Comparison of ENCODE assay signal across 28 cellular contexts in genomic region chr7:131149840-131150239, GRCh38.
"Had no signal": no experiment of that assay in that cellular context is flagged by ENCODE, and none has a peak within 500 bp of the region (broad histone marks: within the 10 kb centered on the region; RNA-seq: fewer than 3 reads in every experiment).

No MANE protein-coding gene starts in this region.

- H3K4me3 Mint-ChIP-seq: activated CD4-positive, alpha-beta T cell treated with anti-CD3 and anti-CD28 coated beads, Interleukin-2, amount 10 ng/mL, durations not matched to agents 7 days and 5 days; activated CD8-positive, alpha-beta T cell treated with anti-CD3 and anti-CD28 coated beads, Interleukin-2, amount 10 ng/mL, durations not matched to agents 7 days and 5 days; activated T-cell treated with anti-CD3 and anti-CD28 coated beads, Interleukin-2, amount 50 U/mL, for 24 hours; brain had no signal

- H3K27ac Mint-ChIP-seq: activated CD4-positive, alpha-beta T cell treated with anti-CD3 and anti-CD28 coated beads, Interleukin-2, amount 10 ng/mL, durations not matched to agents 7 days and 5 days; activated CD8-positive, alpha-beta T cell treated with anti-CD3 and anti-CD28 coated beads, Interleukin-2, amount 10 ng/mL, durations not matched to agents 7 days and 5 days; activated naive CD4-positive, alpha-beta T cell treated with anti-CD3 and anti-CD28 coated beads, Interleukin-2, amount 50 U/mL, for 72 hours; activated T-cell treated with anti-CD3 and anti-CD28 coated beads, Interleukin-2, amount 50 U/mL, for 24 hours; activated T-helper 2 cell treated with anti-CD3 and anti-CD28 coated beads, Interferon-gamma antibody, Interleukin-2, Interleukin-4, amounts not matched to agents 10 μg/mL and 5 μg/mL and 100 μg/mL, durations not matched to agents 14 hours and 24 hours and 36 hours; brain had no signal

- H3K36me3 ChIP-seq: adrenal gland, SJCRH30 had no signal

- H3K4me1 ChIP-seq: SJCRH30 had no signal

- H3K9me3 Mint-ChIP-seq: activated CD4-positive, alpha-beta T cell treated with anti-CD3 and anti-CD28 coated beads, Interleukin-2, amount 10 ng/mL, durations not matched to agents 7 days and 5 days; activated naive CD4-positive, alpha-beta T cell treated with anti-CD3 and anti-CD28 coated beads, Interleukin-2, amount 50 U/mL, for 72 hours; activated T-cell treated with anti-CD3 and anti-CD28 coated beads, Interleukin-2, amount 50 U/mL, for 24 hours; activated T-helper 2 cell treated with anti-CD3 and anti-CD28 coated beads, Interferon-gamma antibody, Interleukin-2, Interleukin-4, amounts not matched to agents 10 μg/mL and 5 μg/mL and 100 μg/mL, durations not matched to agents 14 hours and 24 hours and 36 hours had no signal

- H3K27me3 Mint-ChIP-seq: activated T-cell treated with anti-CD3 and anti-CD28 coated beads, Interleukin-2, amount 50 U/mL, for 24 hours had no signal

- FAIRE-seq: bronchial epithelial cell, TTC549 had no signal

- H3K9me3 ChIP-seq: adrenal gland, SJCRH30 had no signal

- DNase-seq: activated CD4-positive, alpha-beta T cell treated with anti-CD3 and anti-CD28 coated beads, Interleukin-2, amount 10 ng/mL, durations not matched to agents 7 days and 5 days; activated CD4-positive, alpha-beta T cell treated with anti-CD3 and anti-CD28 coated beads, Interleukin-2, amount 50 U/mL, for 48 hours; activated CD8-positive, alpha-beta T cell treated with anti-CD3 and anti-CD28 coated beads, Interleukin-2, amount 10 ng/mL, durations not matched to agents 7 days and 5 days; activated gamma-delta T cell; activated naive CD4-positive, alpha-beta T cell treated with Interleukin-2 at 50 U/mL for 16 hours; activated T-cell treated with anti-CD3 and anti-CD28 coated beads, Interleukin-2, amount 50 U/mL, for 24 hours; adrenal gland; caudate nucleus; cerebellar nuclear complex; NCI-H1092; NCI-H1417; NCI-H146; NCI-H187; NCI-H2029 treated with DMSO at 0.1 percent for 48 hours; NCI-H2107; NCI-H2171; NCI-H510A; NCI-H526; NCI-H748 treated with DMSO at 0.1 percent for 48 hours; Right ventricle myocardium superior; SJCRH30; T1000 had no signal

- H3K27ac ChIP-seq: SJCRH30, SK-N-MC had no signal

- H3K27me3 ChIP-seq: adrenal gland, SJCRH30 had no signal

- H3K4me3 ChIP-seq: SJCRH30, SK-N-MC had no signal

- H3K4me1 Mint-ChIP-seq: activated CD4-positive, alpha-beta T cell treated with anti-CD3 and anti-CD28 coated beads, Interleukin-2, amount 10 ng/mL, durations not matched to agents 7 days and 5 days; brain had no signal

- H3K36me3 Mint-ChIP-seq: activated naive CD4-positive, alpha-beta T cell treated with anti-CD3 and anti-CD28 coated beads, Interleukin-2, amount 50 U/mL, for 72 hours had no signal

- ATAC-seq: activated CD8-positive, alpha-beta T cell treated with anti-CD3 and anti-CD28 coated beads, Interleukin-2, amount 10 ng/mL, durations not matched to agents 7 days and 5 days; activated naive CD4-positive, alpha-beta T cell treated with anti-CD3 and anti-CD28 coated beads, Interleukin-2, amount 50 U/mL, for 72 hours had no signal
